1 cellular context compared by ENCODE assay signal in genomic region chr15:74291101-74292071, GRCh38.
TF ChIP-seq lines count a peak whose summit lies in the region.

No MANE protein-coding gene starts in this region.

TF ChIP-seq in GM12878, 131 proteins besides CTCF, POLR2A, EP300 and RAD21 (continued from another document):
- TF ChIP-seq CREB1 (IDR thresholded peaks at IDR 0.05; ENCODE audit: low read depth) (0 out of 2 replicates have a peak, but pooled peaks have one; percentile 10), BHLHE40 (IDR thresholded peaks at IDR 0.05; ENCODE audit: borderline replicate concordance in 1 of 2, low read depth in 2 of 2, low read length in 1 of 2) (peak; percentile 23 to 34; a peak in 1 of 4 replicates), CHD2 (IDR thresholded peaks at IDR 0.05; ENCODE audit: borderline replicate concordance, low read depth, low read length) (no peak)
